10 cellular contexts compared by ENCODE assay signal in the genomic region with DNA sequence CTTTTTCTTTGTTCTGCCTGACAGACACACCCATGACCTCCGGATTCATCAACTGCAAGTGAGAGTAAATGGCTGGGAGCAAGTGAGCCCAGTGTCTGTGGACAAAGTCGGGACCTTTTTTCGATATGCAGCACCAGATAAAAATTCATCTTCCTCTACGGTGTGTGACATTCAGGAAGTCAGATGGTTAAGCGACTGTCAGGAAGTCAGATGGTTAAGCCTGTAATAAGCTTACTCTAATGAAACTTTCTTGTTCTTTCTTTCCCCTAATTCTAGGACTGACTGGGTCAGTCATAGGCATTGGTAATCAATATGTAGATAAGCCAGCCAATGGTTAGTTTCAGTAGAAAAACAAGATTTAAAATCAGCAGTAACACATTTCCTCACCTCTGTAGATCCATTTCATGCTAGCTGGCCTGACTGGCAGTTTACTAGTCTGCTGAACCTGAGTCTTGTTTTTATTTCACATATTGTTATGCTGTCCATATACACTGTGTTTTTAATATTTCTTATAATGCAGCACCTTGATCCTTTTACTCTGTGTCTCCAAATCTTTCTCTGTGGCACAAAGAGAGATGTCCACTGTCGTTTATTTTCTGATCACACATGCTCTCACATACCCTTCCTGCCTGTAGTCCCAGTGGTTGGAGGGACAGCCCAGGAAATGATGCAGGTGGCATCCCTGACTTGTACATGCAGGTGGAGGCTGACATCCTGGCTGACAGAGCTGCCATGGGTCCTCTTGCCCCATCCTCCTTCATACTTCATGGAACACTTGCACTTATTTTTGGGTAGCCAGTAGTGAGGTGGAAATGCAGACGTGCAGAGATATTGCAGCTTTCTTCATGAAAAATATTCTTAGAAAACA.
DNase-seq lines count a peak whose midpoint lies in the region; ATAC-seq and TF ChIP-seq lines count a peak whose summit lies in the region.
"Had no signal": no experiment of that assay in that cellular context is flagged by ENCODE, and none has a peak within 500 bp of the region (broad histone marks: within the 10 kb centered on the region; RNA-seq: fewer than 3 reads in every experiment).

No MANE protein-coding gene starts in this region.

- no peaks in the 10 kb centered on the region for H3K27me3 ChIP-seq in testis

- peak overlapping the region in 1 of 2 donors; percentile 65 for H3K27ac ChIP-seq in testis

- peaks cover 13% of the 10 kb centered on the region for H3K4me1 ChIP-seq in testis

- peak overlapping the region; percentile 63 for H3K4me3 Mint-ChIP-seq in activated CD4-positive, alpha-beta T cell treated with anti-CD3 and anti-CD28 coated beads for 36 hours
- H3K4me3 Mint-ChIP-seq in T-helper 2 cell treated with Interferon-gamma antibody and Interleukin-4, amounts not matched to agents 5 μg/mL and 100 μg/mL, for 36 hours, result peak overlapping the region; percentile 81

- H3K9me3 ChIP-seq in testis, result no peaks in the 10 kb centered on the region

- peak; percentile 63 for ATAC-seq in activated CD4-positive, alpha-beta T cell treated with anti-CD3 and anti-CD28 coated beads for 36 hours
- ATAC-seq in left cardiac atrium, result peak; percentile 17 to 21

- peaks cover 52% of the 10 kb centered on the region for H3K4me1 Mint-ChIP-seq in activated CD4-positive, alpha-beta T cell treated with anti-CD3 and anti-CD28 coated beads for 36 hours
- peaks cover 42% of the 10 kb centered on the region for H3K4me1 Mint-ChIP-seq in T-helper 2 cell treated with Interferon-gamma antibody and Interleukin-4, amounts not matched to agents 5 μg/mL and 100 μg/mL, for 36 hours (ENCODE audit: low read depth)

- no peak for TF ChIP-seq CTCF in testis (IDR thresholded peaks at IDR 0.05)

- no peak overlapping the region for H3K4me3 ChIP-seq in testis

- DNase-seq in activated CD4-positive, alpha-beta T cell treated with anti-CD3 and anti-CD28 coated beads for 36 hours, result peak; percentile 36
- no peak for DNase-seq in activated CD4-positive, alpha-beta T cell treated with anti-CD3 and anti-CD28 coated beads for 1 hour
- no peak for DNase-seq in T-helper 2 cell treated with Interferon-gamma antibody and Interleukin-4, amounts not matched to agents 5 μg/mL and 100 μg/mL, for 36 hours (ENCODE audit: low spot score)
- DNase-seq in left cardiac atrium (no peak), superior temporal gyrus (ENCODE audit: extremely low spot score) (peak; percentile 26), DMS53 (lab: John Stamatoyannopoulos, UW) (no peak), testis (no peak)
- DNase-seq in stimulated activated CD4-positive, alpha-beta T cell treated with anti-CD3 and anti-CD28 coated beads, Interleukin-2, amount 100 ng/mL, for 48 hours, result no peak
- DNase-seq: activated gamma-delta T cell, foreskin fibroblast had no signal

- H3K36me3 Mint-ChIP-seq in activated CD4-positive, alpha-beta T cell treated with anti-CD3 and anti-CD28 coated beads for 36 hours (ENCODE audit: low read depth), result peaks cover 58% of the 10 kb centered on the region
- peaks cover 69% of the 10 kb centered on the region for H3K36me3 Mint-ChIP-seq in T-helper 2 cell treated with Interferon-gamma antibody and Interleukin-4, amounts not matched to agents 5 μg/mL and 100 μg/mL, for 36 hours (ENCODE audit: low read depth)

- intact Hi-C loops in activated CD4-positive, alpha-beta T cell treated with anti-CD3 and anti-CD28 coated beads for 36 hours (cut with DNase I, micrococcal nuclease), result loop anchor here (1.0 kb wide), 2 partner anchors 49 to 104 kb away; no protein-coding TSS in a partner anchor
- intact Hi-C loops in left cardiac atrium (cut with DNase I) (no loop called here), testis (cut with DNase I; ENCODE audit: low total_unique reads) (no loop called here)

- TF ChIP-seq POLR2A in testis (IDR thresholded peaks at IDR 0.05), result no peak

- H3K27me3 Mint-ChIP-seq in activated CD4-positive, alpha-beta T cell treated with anti-CD3 and anti-CD28 coated beads for 36 hours, result no peaks in the 10 kb centered on the region
- no peaks in the 10 kb centered on the region for H3K27me3 Mint-ChIP-seq in T-helper 2 cell treated with Interferon-gamma antibody and Interleukin-4, amounts not matched to agents 5 μg/mL and 100 μg/mL, for 36 hours (ENCODE audit: low read depth)

- CTCF ChIA-PET in activated CD4-positive, alpha-beta T cell treated with anti-CD3 and anti-CD28 coated beads for 36 hours (lab: Charles Lee), result interaction anchor here (0.9 kb wide), 1 partner anchor 9 kb away, joined by 3 read pairs; no protein-coding TSS in a partner anchor

- no peaks in the 10 kb centered on the region for H3K36me3 ChIP-seq in testis (ENCODE audit: low read depth, missing control alignments)

- peaks cover 5% of the 10 kb centered on the region for H3K9me3 Mint-ChIP-seq in activated CD4-positive, alpha-beta T cell treated with anti-CD3 and anti-CD28 coated beads for 36 hours (ENCODE audit: low read depth)
- peaks cover 13% of the 10 kb centered on the region for H3K9me3 Mint-ChIP-seq in T-helper 2 cell treated with Interferon-gamma antibody and Interleukin-4, amounts not matched to agents 5 μg/mL and 100 μg/mL, for 36 hours

- POLR2A ChIA-PET in activated CD4-positive, alpha-beta T cell treated with anti-CD3 and anti-CD28 coated beads for 36 hours (lab: Charles Lee), result no interaction called here

- 74 to 83% methylated on average over 7 of the region's 7 CpGs for WGBS in testis, 2 donors

- H3K27ac Mint-ChIP-seq in activated CD4-positive, alpha-beta T cell treated with anti-CD3 and anti-CD28 coated beads for 36 hours, result peak overlapping the region; percentile 93
- H3K27ac Mint-ChIP-seq in T-helper 2 cell treated with Interferon-gamma antibody and Interleukin-4, amounts not matched to agents 5 μg/mL and 100 μg/mL, for 36 hours, result peak overlapping the region; percentile 91

Comparison
In these comparisons a context has a peak if more than half of its experiments do, and no peak if none do; other contexts are left out.
1. DNase-seq: peak in activated CD4-positive, alpha-beta T cell treated with anti-CD3 and anti-CD28 coated beads for 36 hours (single experiment) and superior temporal gyrus (single experiment); none in activated CD4-positive, alpha-beta T cell treated with anti-CD3 and anti-CD28 coated beads for 1 hour (single experiment), T-helper 2 cell treated with Interferon-gamma antibody and Interleukin-4, amounts not matched to agents 5 μg/mL and 100 μg/mL, for 36 hours (single experiment), left cardiac atrium (single experiment), stimulated activated CD4-positive, alpha-beta T cell treated with anti-CD3 and anti-CD28 coated beads, Interleukin-2, amount 100 ng/mL, for 48 hours (0 of 2), DMS53 (single experiment) and testis (single experiment).
2. intact Hi-C loops: an anchor here in activated CD4-positive, alpha-beta T cell treated with anti-CD3 and anti-CD28 coated beads for 36 hours (1.0 kb wide); none called in left cardiac atrium and testis.